ENCODE assay signal across 24 cellular contexts in the genomic region with DNA sequence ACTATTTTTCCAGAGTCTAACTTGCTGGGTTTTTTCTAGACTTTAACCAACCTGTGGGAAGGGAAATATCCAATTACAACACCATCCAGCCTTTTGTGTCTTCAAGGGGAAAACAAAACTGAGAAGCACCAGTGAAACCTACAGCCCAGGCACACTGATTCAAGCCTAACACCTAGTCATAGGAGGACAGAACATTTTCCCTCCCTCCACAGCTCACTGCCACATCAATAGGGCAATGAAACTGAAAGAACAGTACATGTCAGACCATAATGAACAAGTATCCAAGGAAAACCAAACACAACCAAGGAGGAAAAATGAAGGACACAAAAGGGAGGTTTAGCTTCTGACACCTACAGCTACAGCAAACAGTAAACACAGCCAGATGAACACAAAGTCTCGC. TPM values are rescaled to one million over a fixed set of nuclear protein-coding genes. Genes with fewer than 3 reads are reported as not detected.
"Had no signal": no experiment of that assay in that cellular context is flagged by ENCODE, and none has a peak within 500 bp of the region (broad histone marks: within the 10 kb centered on the region; RNA-seq: fewer than 3 reads in every experiment).

No MANE protein-coding gene starts in this region.

- H3K27ac Mint-ChIP-seq: brain, endodermal cell, naive B cell, WTC11 had no signal

- H3K4me1 Mint-ChIP-seq: brain, endodermal cell, naive B cell had no signal

- H3K27ac ChIP-seq: colonic mucosa, foreskin keratinocyte, hepatocyte, ovary, psoas muscle, thoracic aorta, upper lobe of left lung had no signal

- H3K4me3 Mint-ChIP-seq: brain, endodermal cell, naive B cell, WTC11 had no signal

- DNase-seq: activated CD4-positive, alpha-beta T cell treated with anti-CD3 and anti-CD28 coated beads for 4 hours; activated gamma-delta T cell; anterior cingulate cortex; central memory CD4-positive, alpha-beta T cell; colonic mucosa; endodermal cell; foreskin keratinocyte; mesenchymal stem cell; mucosa of descending colon; naive B cell; ovary; psoas muscle; right cardiac atrium; SW 1271; upper lobe of left lung had no signal

- H3K36me3 Mint-ChIP-seq: brain, naive B cell had no signal

- ATAC-seq: foreskin keratinocyte, mucosa of descending colon, psoas muscle, right cardiac atrium, WTC11 had no signal

RNA-seq across cellular contexts. Expression of gene MAGEA8, which starts 17.6 kb away (rescaled TPM):
- total RNA-seq: colonic mucosa; endodermal cell; epithelial cell of proximal tubule; fibroblast of lung; foreskin keratinocyte; hepatocyte; lower leg skin; mucosa of descending colon; ovary; psoas muscle; right cardiac atrium; skeletal muscle tissue; T-helper 2 cell treated with Interferon-gamma antibody and Interleukin-4, amounts not matched to agents 100 ng/mL and 5 ng/mL, for 36 hours; thoracic aorta; upper lobe of left lung; WTC11 had no signal

RNA-seq across cellular contexts. Expression of gene HSFX4, which starts 30.8 kb away (rescaled TPM):
- total RNA-seq: colonic mucosa; endodermal cell; epithelial cell of proximal tubule; fibroblast of lung; foreskin keratinocyte; hepatocyte; lower leg skin; mucosa of descending colon; ovary; psoas muscle; right cardiac atrium; skeletal muscle tissue; T-helper 2 cell treated with Interferon-gamma antibody and Interleukin-4, amounts not matched to agents 100 ng/mL and 5 ng/mL, for 36 hours; thoracic aorta; upper lobe of left lung; WTC11 had no signal
